12 cellular contexts compared by ENCODE assay signal in the genomic region with DNA sequence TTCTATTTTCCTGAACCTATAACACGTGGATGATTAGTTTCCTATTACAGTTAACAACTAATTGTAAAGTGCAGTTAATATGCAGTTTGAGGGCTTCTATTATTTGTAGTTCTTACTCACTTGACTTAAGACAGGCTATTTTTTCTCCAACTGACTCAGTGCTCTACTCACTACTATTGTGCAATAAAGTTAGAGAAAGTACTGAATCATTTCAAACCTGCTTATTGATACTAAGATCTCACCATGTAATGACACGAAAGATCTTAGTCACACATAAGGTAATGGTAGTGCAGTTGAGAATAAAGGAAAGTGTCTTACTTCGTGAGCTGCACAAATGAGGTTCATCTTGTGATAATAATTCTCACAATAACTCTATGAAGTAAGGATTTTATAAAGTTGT. TPM values are rescaled to one million over a fixed set of nuclear protein-coding genes. Genes with fewer than 3 reads are reported as not detected.
DNase-seq lines count a peak whose midpoint lies in the region; ATAC-seq, FAIRE-seq and TF ChIP-seq lines count a peak whose summit lies in the region.
"Had no signal": no experiment of that assay in that cellular context is flagged by ENCODE, and none has a peak within 500 bp of the region (broad histone marks: within the 10 kb centered on the region; RNA-seq: fewer than 3 reads in every experiment).

No MANE protein-coding gene starts in this region.

- no peak overlapping the region for H3K4me3 ChIP-seq in GM12878
- no peak overlapping the region for H3K4me3 ChIP-seq in psoas muscle
- no peak overlapping the region for H3K4me3 ChIP-seq in lower leg skin (ENCODE audit: low read depth, poor library complexity, severe bottlenecking)
- H3K4me3 ChIP-seq: pancreas had no signal

- no peaks in the 10 kb centered on the region for H3K36me3 Mint-ChIP-seq in T-helper 2 cell treated with Interferon-gamma antibody and Interleukin-4, amounts not matched to agents 5 μg/mL and 100 μg/mL, for 36 hours (ENCODE audit: low read depth)
- H3K36me3 Mint-ChIP-seq in effector memory CD8-positive, alpha-beta T cell (ENCODE audit: insufficient read depth): peaks cover 4% of the 10 kb centered on the region

- FAIRE-seq in GM12878 (lab: Jason Lieb, UNC): no peak
- FAIRE-seq: pancreas had no signal

- H3K4me3 Mint-ChIP-seq in T-helper 2 cell treated with Interferon-gamma antibody and Interleukin-4, amounts not matched to agents 5 μg/mL and 100 μg/mL, for 36 hours: no peak overlapping the region
- no peak overlapping the region for H3K4me3 Mint-ChIP-seq in effector memory CD8-positive, alpha-beta T cell
- H3K4me3 Mint-ChIP-seq: activated CD4-positive, alpha-beta memory T cell treated with anti-CD3 and anti-CD28 coated beads for 36 hours; central memory CD8-positive, alpha-beta T cell had no signal

- POLR2A ChIA-PET in GM12878 (lab: Charles Lee): no interaction called here

- H3K27me3 ChIP-seq in GM12878 (replicated peaks in 1 of 2; ENCODE audit: control insufficient read depth in 2 of 2, insufficient read depth in 2 of 2, low read length in 1 of 2): peaks cover 0 to 3% of the 10 kb centered on the region in 2 experiments; a peak in 1 of 4 replicates
- no peaks in the 10 kb centered on the region for H3K27me3 ChIP-seq in psoas muscle (ENCODE audit: insufficient read depth in 3 of 3, low read length in 2 of 3)
- H3K27me3 ChIP-seq: pancreas had no signal

- H3K79me2 ChIP-seq in GM12878 (ENCODE audit: control insufficient read depth, insufficient read depth, low read length): no peaks in the 10 kb centered on the region

- TF ChIP-seq EP300 in GM12878 (IDR thresholded peaks at IDR 0.05; ENCODE audit: borderline replicate concordance in 1 of 2, control insufficient read depth in 1 of 2, low read depth in 2 of 2, low read length in 2 of 2): no peak

- no peak for TF ChIP-seq RAD21 in GM12878 (IDR thresholded peaks at IDR 0.05; ENCODE audit: insufficient read depth, low read depth, low read length)

- H3K9me3 ChIP-seq in GM12878 (replicated peaks; ENCODE audit: control insufficient read depth, insufficient read depth, low read length) (no peaks in the 10 kb centered on the region; the same call in 2 of the 3 replicates), psoas muscle (no peaks in the 10 kb centered on the region)
- H3K9me3 ChIP-seq: pancreas had no signal

- no peak overlapping the region for H3K9ac ChIP-seq in GM12878 (ENCODE audit: control insufficient read depth, insufficient read depth, low read length)

- peaks cover 48% of the 10 kb centered on the region for H3K27me3 Mint-ChIP-seq in T-helper 2 cell treated with Interferon-gamma antibody and Interleukin-4, amounts not matched to agents 5 μg/mL and 100 μg/mL, for 36 hours (ENCODE audit: low read depth)
- H3K27me3 Mint-ChIP-seq in effector memory CD8-positive, alpha-beta T cell: no peaks in the 10 kb centered on the region
- H3K27me3 Mint-ChIP-seq: central memory CD8-positive, alpha-beta T cell had no signal

- WGBS in GM12878 (ENCODE audit: insufficient coverage, insufficient replicate concordance, low lambda C conversion rate, missing lambda C conversion rate): 1% methylated on average over 3 of the region's 3 CpGs
- 80 to 86% (median 81%) methylated on average over 3 of the region's 3 CpGs for WGBS in psoas muscle, 3 donors
- WGBS in lower leg skin, 2 donors: 51 to 56% methylated on average over 3 of the region's 3 CpGs

- H3K27ac Mint-ChIP-seq in T-helper 2 cell treated with Interferon-gamma antibody and Interleukin-4, amounts not matched to agents 5 μg/mL and 100 μg/mL, for 36 hours: no peak overlapping the region
- no peak overlapping the region for H3K27ac Mint-ChIP-seq in effector memory CD8-positive, alpha-beta T cell
- H3K27ac Mint-ChIP-seq: activated CD4-positive, alpha-beta memory T cell treated with anti-CD3 and anti-CD28 coated beads for 36 hours had no signal

- no peak overlapping the region for H2AFZ ChIP-seq in GM12878 (ENCODE audit: control insufficient read depth, low read depth, low read length)

- CTCF ChIA-PET in GM12878 (lab: Yijun Ruan, JAX): no interaction called here

- H3K36me3 ChIP-seq in GM12878 (ENCODE audit: control insufficient read depth in 2 of 2, insufficient read depth in 2 of 2, low read length in 1 of 2): no peaks in the 10 kb centered on the region
- no peaks in the 10 kb centered on the region for H3K36me3 ChIP-seq in psoas muscle (ENCODE audit: insufficient read depth in 1 of 2, low read depth in 1 of 2)
- H3K36me3 ChIP-seq: pancreas had no signal

- H3K4me1 ChIP-seq in GM12878 (ENCODE audit: control insufficient read depth, insufficient read depth, low read length) (no peaks in the 10 kb centered on the region), psoas muscle (no peaks in the 10 kb centered on the region)
- H3K4me1 ChIP-seq: pancreas had no signal

- TF ChIP-seq POLR2A in GM12878 (IDR thresholded peaks at IDR 0.05; ENCODE audit: low read depth, low read length): no peak
- no peak for TF ChIP-seq POLR2A in lower leg skin (IDR thresholded peaks at IDR 0.05)

- no peak overlapping the region for H3K27ac ChIP-seq in GM12878 (ENCODE audit: control insufficient read depth, insufficient read depth)
- H3K27ac ChIP-seq in psoas muscle: peak overlapping the region; percentile 9
- H3K27ac ChIP-seq: pancreas had no signal

- TF ChIP-seq CTCF in GM12878 (IDR thresholded peaks at IDR 0.05 in 2 of 3, conservative IDR thresholded peaks at IDR 0.05 in 1 of 3; ENCODE audit: control insufficient read depth in 2 of 3, extremely low read depth in 1 of 3, insufficient read depth in 1 of 3, low read depth in 3 of 3, low read length in 3 of 3) (no peak), psoas muscle (IDR thresholded peaks at IDR 0.05) (no peak), lower leg skin (IDR thresholded peaks at IDR 0.05) (no peak)

- no peaks in the 10 kb centered on the region for H4K20me1 ChIP-seq in GM12878 (ENCODE audit: control insufficient read depth, insufficient read depth)

- peaks cover 14% of the 10 kb centered on the region for H3K9me3 Mint-ChIP-seq in T-helper 2 cell treated with Interferon-gamma antibody and Interleukin-4, amounts not matched to agents 5 μg/mL and 100 μg/mL, for 36 hours
- peaks cover 0 to 5% of the 10 kb centered on the region in 2 donors for H3K9me3 Mint-ChIP-seq in effector memory CD8-positive, alpha-beta T cell
- H3K9me3 Mint-ChIP-seq: central memory CD8-positive, alpha-beta T cell had no signal

- SMC1A ChIA-PET in GM12878 (lab: Charles Lee; ENCODE audit: uncharacterized antibody, unreplicated experiment): interaction anchor here (1.5 kb wide), 1 partner anchor 12 kb away, joined by 4 read pairs; no protein-coding TSS in a partner anchor

- in situ Hi-C loops in GM12878 (cut with MboI): no loop called here

- no TSS peak for BruUV-seq in GM12878 (replicated peaks; lab: Mats Ljungman, UMichigan)

- DNase-seq in GM12878 (ENCODE audit: low read depth, low spot score) (no peak), psoas muscle (no peak), lower leg skin (ENCODE audit: low spot score in 2 of 2) (no peak)
- no peak for DNase-seq in T-helper 2 cell treated with Interferon-gamma antibody and Interleukin-4, amounts not matched to agents 5 μg/mL and 100 μg/mL, for 36 hours (ENCODE audit: low spot score)
- DNase-seq in effector memory CD8-positive, alpha-beta T cell: no peak
- DNase-seq: activated CD4-positive, alpha-beta memory T cell treated with anti-CD3 and anti-CD28 coated beads for 36 hours; KBM-7; pancreas had no signal

- intact Hi-C loops in GM12878 (cut with micrococcal nuclease; ENCODE audit: unreplicated experiment): no loop called here
- intact Hi-C loops in psoas muscle (cut with DNase I): no loop called here
- intact Hi-C loops in lower leg skin (cut with DNase I; ENCODE audit: low total_unique reads): no loop called here

- peaks cover 5% of the 10 kb centered on the region for H3K4me1 Mint-ChIP-seq in T-helper 2 cell treated with Interferon-gamma antibody and Interleukin-4, amounts not matched to agents 5 μg/mL and 100 μg/mL, for 36 hours (ENCODE audit: low read depth)
- peaks cover 9 to 12% of the 10 kb centered on the region in 2 donors for H3K4me1 Mint-ChIP-seq in effector memory CD8-positive, alpha-beta T cell (ENCODE audit: low read depth in 2 of 2)

- H3K4me2 ChIP-seq in GM12878 (ENCODE audit: control insufficient read depth, insufficient read depth): no peak overlapping the region

- ATAC-seq in GM18520 (IDR thresholded peaks at IDR 0.05; ENCODE audit: unreplicated experiment) (peak; percentile 96), HG03469 (IDR thresholded peaks at IDR 0.05; ENCODE audit: unreplicated experiment) (peak; percentile 46), GM12878 (peak; percentile 63), psoas muscle (peak; percentile 61 to 88 (median 82))
- no peak for ATAC-seq in effector memory CD8-positive, alpha-beta T cell (replicated peaks)
- ATAC-seq: Right ventricle myocardium inferior had no signal

- RAD21 ChIA-PET in GM12878 (lab: Charles Lee; ENCODE audit: unreplicated experiment): no interaction called here

RNA-seq across cellular contexts. Expression of a gene that starts 22.8 kb away (rescaled TPM):
- total RNA-seq in GM12878 (2013; cell fraction: nucleolus; rRNA removed): 1.9 and 2.3 TPM in 2 replicates
- 2.7 and 3.2 TPM in 2 replicates for total RNA-seq in GM12878 (2014; rRNA removed)
- total RNA-seq in GM12878 (2014; rRNA removed; fragmentation: Illumina TruSeq; extraction: Trizol): 4.6 and 4.8 TPM in 2 replicates
- total RNA-seq in GM12878 (2021): 6.8 and 7.2 TPM in 2 replicates
- polyA plus RNA-seq in GM12878 (2011; ENCODE audit: low read depth): 9.4 TPM
- 18.1 and 22.6 TPM in 2 replicates for polyA plus RNA-seq in GM12878 (2011; rRNA removed)
- polyA plus RNA-seq in GM12878 (2011; cell fraction: cytosol; rRNA removed): 7.1 and 10.4 TPM in 2 replicates
- 4.8 and 6.8 TPM in 2 replicates for polyA plus RNA-seq in GM12878 (2011; cell fraction: nucleus; rRNA removed)
- polyA plus RNA-seq in GM12878 (2012): 17.1 and 24.4 TPM in 2 replicates
- polyA plus RNA-seq in GM12878 (2014; fragmentation: Illumina TruSeq; extraction: Trizol): 6.4 and 10.4 TPM in 2 replicates
- polyA plus RNA-seq in GM12878 (2014; fragmentation: Nextera tagmentation; extraction: Ambion mirVana): 1 to 10 TPM; 3.3 to 5.0 TPM
- polyA plus RNA-seq in GM12878 (2014; rRNA removed): 2.5 and 4.6 TPM in 2 replicates
- 1 to 10 TPM; 4.5 to 5.0 TPM for polyA plus RNA-seq in GM12878 (2016; fragmentation: Nextera tagmentation; extraction: Ambion mirVana)
- 2.6 and 6.4 TPM in 2 replicates for polyA minus RNA-seq in GM12878 (2011; rRNA and poly(A)+ RNA removed)
- polyA minus RNA-seq in GM12878 (2011; cell fraction: cytosol; rRNA and poly(A)+ RNA removed): 3.3 and 6.5 TPM in 2 replicates
- polyA minus RNA-seq in GM12878 (2011; cell fraction: nucleus; rRNA and poly(A)+ RNA removed): 0.60 and 0.77 TPM in 2 replicates
- total RNA-seq in psoas muscle: 100 to 1,000 TPM; 122 to 219 (median 171) TPM
- 100 to 1,000 TPM; 105 to 169 (median 117) TPM for polyA plus RNA-seq in psoas muscle
- 100 to 1,000 TPM; 749 to 856 (median 792) TPM for total RNA-seq in lower leg skin

Comparison
In these comparisons a context has a peak if more than half of its experiments do, and no peak if none do; other contexts are left out.
1. RNA of a gene that starts 22.8 kb away (total RNA-seq): 749 to 856 TPM in lower leg skin and 122 to 219 TPM in psoas muscle; 1.9 to 7.2 TPM in GM12878; every median in the first group is over 10 times any median in the second.